Comparison of ENCODE assay signal across 19 cellular contexts in the genomic region with DNA sequence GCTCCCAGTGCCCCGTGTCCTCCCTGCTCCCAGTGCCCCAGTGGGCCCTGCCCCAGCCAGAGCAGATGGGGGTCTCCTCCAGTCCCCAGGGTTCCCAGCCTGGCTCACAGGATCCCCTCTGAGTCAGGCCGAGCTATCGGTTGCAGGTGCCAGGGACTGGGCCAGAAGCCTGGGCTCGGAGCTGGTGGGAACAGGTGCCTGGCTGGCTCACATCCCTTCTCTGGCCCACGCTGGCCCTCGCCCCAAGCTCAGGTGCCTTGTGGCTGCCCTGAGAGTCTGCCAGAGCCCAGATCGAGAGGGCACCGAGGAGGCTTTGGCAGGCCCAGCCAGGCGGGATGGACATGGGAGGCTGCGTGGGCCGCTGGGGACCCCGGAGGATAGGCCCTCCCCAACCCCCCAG. TPM values are rescaled to one million over a fixed set of nuclear protein-coding genes. Genes with fewer than 3 reads are reported as not detected.
DNase-seq lines count a peak whose midpoint lies in the region; TF ChIP-seq lines count a peak whose summit lies in the region.
"Had no signal": no experiment of that assay in that cellular context is flagged by ENCODE, and none has a peak within 500 bp of the region (broad histone marks: within the 10 kb centered on the region; RNA-seq: fewer than 3 reads in every experiment).

No MANE protein-coding gene starts in this region.

- BruUV-seq in OCI-LY7 (replicated peaks; lab: Mats Ljungman, UMichigan): no TSS peak

- H3K36me3 ChIP-seq in BLaER1 (no peaks in the 10 kb centered on the region), OCI-LY7 (ENCODE audit: insufficient read depth, low read length) (no peaks in the 10 kb centered on the region), prostate gland (no peaks in the 10 kb centered on the region)
- H3K36me3 ChIP-seq: SJSA1 had no signal

- H3K4me3 ChIP-seq in BLaER1 (no peak overlapping the region), OCI-LY7 (ENCODE audit: low read depth, low read length, poor library complexity, severe bottlenecking) (no peak overlapping the region), prostate gland (no peak overlapping the region)
- H3K4me3 ChIP-seq: SJSA1 had no signal

- no peaks in the 10 kb centered on the region for H3K9me2 ChIP-seq in OCI-LY7 (ENCODE audit: insufficient read depth, low read length)

- TF ChIP-seq CTCF in OCI-LY7 (conservative IDR thresholded peaks at IDR 0.05; ENCODE audit: low read length): no peak
- no peak for TF ChIP-seq CTCF in prostate gland (IDR thresholded peaks at IDR 0.05)

- H3K79me2 ChIP-seq in OCI-LY7 (ENCODE audit: insufficient read depth, low read depth, low read length): no peaks in the 10 kb centered on the region

- TF ChIP-seq POLR2A in prostate gland (IDR thresholded peaks at IDR 0.05): no peak

- H3K27me3 ChIP-seq in BLaER1: no peaks in the 10 kb centered on the region
- no peaks in the 10 kb centered on the region for H3K27me3 ChIP-seq in prostate gland (replicated peaks; ENCODE audit: insufficient read depth)
- H3K27me3 ChIP-seq: SJSA1 had no signal

- H4K20me1 ChIP-seq in BLaER1 (peaks cover 9% of the 10 kb centered on the region; the same call in 1 of the 2 replicates), OCI-LY7 (ENCODE audit: insufficient read depth, low read length) (no peaks in the 10 kb centered on the region)

- H3K9me3 ChIP-seq in BLaER1 (no peaks in the 10 kb centered on the region), OCI-LY7 (ENCODE audit: low read length) (no peaks in the 10 kb centered on the region), prostate gland (no peaks in the 10 kb centered on the region)
- H3K9me3 ChIP-seq: SJSA1 had no signal

- H3K27ac ChIP-seq in BLaER1: peak overlapping the region; percentile 86
- H3K27ac ChIP-seq in OCI-LY7 (ENCODE audit: low read depth, low read length, poor library complexity, severe bottlenecking): peak overlapping the region; percentile 61
- H3K27ac ChIP-seq in prostate gland: peak overlapping the region; percentile 64 to 74
- H3K27ac ChIP-seq: SJSA1 had no signal

- H3K9ac ChIP-seq in BLaER1: peak overlapping the region; percentile 65; the same call in 1 of the 2 replicates

- intact Hi-C loops in OCI-LY7 (cut with micrococcal nuclease; ENCODE audit: unreplicated experiment): loop anchor here (2.0 kb wide), 1 partner anchor 28 kb away; no protein-coding TSS in a partner anchor
- intact Hi-C loops in prostate gland (cut with DNase I): no loop called here

- CTCF ChIA-PET in OCI-LY7 (lab: Charles Lee; ENCODE audit: unreplicated experiment): interaction anchor here (0.6 kb wide), 1 partner anchor 84 kb away, joined by 3 read pairs; no protein-coding TSS in a partner anchor

- DNase-seq in OCI-LY7 (ENCODE audit: low spot score) (peak; percentile 46), cerebellar cortex (ENCODE audit: low spot score) (peak; percentile 88), prostate gland (ENCODE audit: low spot score) (no peak), ureter (ENCODE audit: low spot score) (no peak), NOMO-1 (lab: John Stamatoyannopoulos, UW; ENCODE audit: unreplicated experiment in 2 of 2) (no peak)
- DNase-seq in activated T-cell treated with anti-CD3 and anti-CD28 coated beads, Interleukin-2, amount 50 U/mL, for 48 hours: no peak
- DNase-seq in NK-92 treated with Interleukin-12 subunit alpha and Interleukin-12 subunit beta, amount 100 ng/mL, for 24 hours (lab: John Stamatoyannopoulos, UW): no peak
- DNase-seq: COR-L47, GF-D8, NCI-H1436 treated with DMSO at 0.1 percent for 48 hours, NCI-H2029 treated with DMSO at 0.1 percent for 48 hours, NCI-H2171, NCI-H446, NCI-H526 treated with DMSO at 0.1 percent for 48 hours had no signal

- peak overlapping the region; percentile 98 for H3K4me2 ChIP-seq in BLaER1
- H3K4me2 ChIP-seq in OCI-LY7 (ENCODE audit: low read length): peak overlapping the region; percentile 77

- H3K4me1 ChIP-seq in BLaER1 (peaks cover 81% of the 10 kb centered on the region), OCI-LY7 (ENCODE audit: insufficient read depth, low read length, poor library complexity, severe bottlenecking) (peaks cover 87% of the 10 kb centered on the region), prostate gland (replicated peaks) (peaks cover 7% of the 10 kb centered on the region)

- 80% methylated on average over 6 of the region's 12 CpGs for WGBS in prostate gland

- H2AFZ ChIP-seq in OCI-LY7 (ENCODE audit: low read length): no peak overlapping the region

- POLR2A ChIA-PET in OCI-LY7 (lab: Charles Lee): no interaction called here

RNA-seq across cellular contexts. Expression of a gene that starts 18.9 kb away (rescaled TPM):
- total RNA-seq in OCI-LY7 (2014; rRNA removed; shearing (Covaris generic)): 1.8 and 2.2 TPM in 2 replicates
- total RNA-seq in OCI-LY7 (2022) (1.0 and 1.4 TPM in 2 replicates), prostate gland (10 to 100 TPM; 29.8 to 41.0 TPM), ureter (90.0 TPM)
- total RNA-seq: Daoy, M059J had no signal

RNA-seq across cellular contexts. Expression of a gene that starts 31.4 kb away (rescaled TPM):
- 43.6 and 55.9 TPM in 2 replicates for total RNA-seq in OCI-LY7 (2014; rRNA removed; shearing (Covaris generic))
- 49.1 and 53.9 TPM in 2 replicates for total RNA-seq in OCI-LY7 (2022)
- total RNA-seq in prostate gland: 10 to 100 TPM; 27.0 to 69.5 TPM
- total RNA-seq in ureter: 29.9 TPM

RNA-seq across cellular contexts. Expression of a gene that starts 35.0 kb away (rescaled TPM):
- not detected in 2 replicates for total RNA-seq in OCI-LY7 (2014; rRNA removed; shearing (Covaris generic))
- total RNA-seq in OCI-LY7 (2022) (not detected in 2 replicates), prostate gland (1 to 10 TPM in 1 of 2 donors, not detected in 1; 2.6 TPM), ureter (0.57 TPM)
- total RNA-seq: Daoy, HepG2, M059J, SJSA1 had no signal

Comparison
In these comparisons a context has a peak if more than half of its experiments do, and no peak if none do; other contexts are left out.
1. DNase-seq: peak in OCI-LY7 (single experiment) and cerebellar cortex (single experiment); none in prostate gland (single experiment), activated T-cell treated with anti-CD3 and anti-CD28 coated beads, Interleukin-2, amount 50 U/mL, for 48 hours (0 of 2), ureter (single experiment), NK-92 treated with Interleukin-12 subunit alpha and Interleukin-12 subunit beta, amount 100 ng/mL, for 24 hours (single experiment) and NOMO-1 (0 of 2).
2. RNA of a gene that starts 18.9 kb away (total RNA-seq): 90.0 TPM in ureter (single experiment) and 29.8 to 41.0 TPM in prostate gland; 1.0 to 2.2 TPM in OCI-LY7; every median in the first group is over 4 times any median in the second.
3. Peak in every context shown above with its lines, with median percentiles within 50 percentile points of each other: H3K27ac ChIP-seq.